8 cellular contexts compared by ENCODE assay signal in the genomic region with DNA sequence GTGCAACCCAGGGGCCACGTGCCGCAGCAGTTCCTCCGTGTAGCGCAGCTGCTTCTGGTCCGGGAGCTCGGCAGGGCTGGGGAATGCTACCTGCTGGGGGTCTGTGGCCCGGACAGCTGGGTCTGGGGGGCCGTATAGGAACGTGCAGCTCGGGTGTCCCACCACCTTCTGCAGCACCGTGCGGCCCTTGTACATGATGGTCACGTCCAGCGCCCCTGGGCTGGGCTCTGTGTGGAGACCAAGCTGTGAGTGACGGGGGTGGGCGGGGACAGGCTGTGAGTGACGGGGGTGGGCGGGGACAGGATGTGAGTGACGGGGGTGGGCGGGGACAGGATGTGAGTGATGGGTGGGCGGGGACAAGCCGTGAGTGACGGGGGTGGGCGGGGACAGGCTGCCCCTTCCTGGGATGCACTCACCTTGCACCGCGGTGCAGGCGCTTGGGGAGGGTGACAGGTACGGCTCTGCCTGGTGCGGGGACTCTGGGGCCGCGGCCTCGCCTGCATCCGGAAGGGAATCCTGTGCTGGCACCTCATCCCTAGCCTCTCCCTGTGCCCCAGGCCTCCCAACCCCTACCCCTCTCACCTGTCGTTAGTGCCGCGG. TPM values are rescaled to one million over a fixed set of nuclear protein-coding genes. Genes with fewer than 3 reads are reported as not detected.
A peak's percentile ranks its signal among the peaks of the same experiment; 100 is the strongest.
DNase-seq lines count a peak whose midpoint lies in the region; ATAC-seq, FAIRE-seq and TF ChIP-seq lines count a peak whose summit lies in the region.

No MANE protein-coding gene starts in this region.

- peaks cover 25% of the 10 kb centered on the region for H3K36me3 Mint-ChIP-seq in T-helper 1 cell treated with Interleukin-12 subunit alpha and Interleukin-12 subunit beta and Interleukin-4 antibody, amounts not matched to agents 30 μg/mL and 1 μg/mL, for 36 hours (ENCODE audit: low read depth)

- H3K79me2 ChIP-seq in keratinocyte (ENCODE audit: control insufficient read depth, insufficient read depth, low read length) (peaks cover 2% of the 10 kb centered on the region), MM.1S (ENCODE audit: low read length) (peaks cover 11% of the 10 kb centered on the region; the same call in 1 of the 2 replicates)

- in situ Hi-C loops in ACHN (cut with HindIII; ENCODE audit: low pct_ligation_motif_present, low pct_unique_long_range_greater_than_20kb, low sequenced_read_pairs), result no loop called here

- no peaks in the 10 kb centered on the region for H3K9me1 ChIP-seq in keratinocyte (ENCODE audit: control insufficient read depth, extremely low read depth, insufficient read depth, low read length)

- peak overlapping the region; percentile 78 for H3K27ac Mint-ChIP-seq in T-helper 1 cell treated with Interleukin-12 subunit alpha and Interleukin-12 subunit beta and Interleukin-4 antibody, amounts not matched to agents 30 μg/mL and 1 μg/mL, for 36 hours

- H3K4me1 Mint-ChIP-seq in T-helper 1 cell treated with Interleukin-12 subunit alpha and Interleukin-12 subunit beta and Interleukin-4 antibody, amounts not matched to agents 30 μg/mL and 1 μg/mL, for 36 hours (ENCODE audit: low read depth), result peaks cover 13% of the 10 kb centered on the region

- H3K4me3 ChIP-seq in adipocyte (ENCODE audit: low read length), result no peak overlapping the region
- peak overlapping the region; percentile 5 to 81 (median 49) for H3K4me3 ChIP-seq in keratinocyte (ENCODE audit: control insufficient read depth in 2 of 3, extremely low read depth in 1 of 3, insufficient read depth in 2 of 3, low read depth in 1 of 3, low read length in 3 of 3)
- H3K4me3 ChIP-seq in MM.1S (ENCODE audit: low read length), result no peak overlapping the region

- H4K20me1 ChIP-seq in keratinocyte (ENCODE audit: control insufficient read depth, extremely low read depth, insufficient read depth, low read length) (peaks cover 15% of the 10 kb centered on the region), MM.1S (ENCODE audit: insufficient read depth, low read length) (no peaks in the 10 kb centered on the region)

- ATAC-seq in HG03045 (IDR thresholded peaks at IDR 0.05; ENCODE audit: unreplicated experiment), result no peak

- DNase-seq in ACHN, result peak; percentile 56
- DNase-seq in HPDE6-E6E7 (ENCODE audit: extremely low spot score), result peak; percentile 50
- peak; percentile 46 for DNase-seq in adipocyte (ENCODE audit: low read depth)
- DNase-seq in keratinocyte (ENCODE audit: low read depth, low spot score), result peak; percentile 67
- peak; percentile 68 to 93 (median 70) for DNase-seq in stimulated activated CD4-positive, alpha-beta T cell treated with anti-CD3 and anti-CD28 coated beads, TNF-alpha, amount 100 ng/mL, for 48 hours (ENCODE audit: low read depth in 3 of 3)
- DNase-seq in MM.1S, result no peak

- H3K9ac ChIP-seq in adipocyte (ENCODE audit: low read length) (no peak overlapping the region), keratinocyte (ENCODE audit: control insufficient read depth, extremely low read depth, insufficient read depth, low read length) (no peak overlapping the region), MM.1S (ENCODE audit: low read length) (no peak overlapping the region)

- no peaks in the 10 kb centered on the region for H3K9me2 ChIP-seq in MM.1S (replicated peaks; ENCODE audit: insufficient read depth, low read length)

- H3K4me2 ChIP-seq in keratinocyte (ENCODE audit: control insufficient read depth, extremely low read depth, insufficient read depth, low read depth, low read length) (peak overlapping the region; percentile 90), MM.1S (ENCODE audit: low read depth, low read length) (no peak overlapping the region)

- H3K9me3 Mint-ChIP-seq in T-helper 1 cell treated with Interleukin-12 subunit alpha and Interleukin-12 subunit beta and Interleukin-4 antibody, amounts not matched to agents 30 μg/mL and 1 μg/mL, for 36 hours, result no peaks in the 10 kb centered on the region

- H3K36me3 ChIP-seq in adipocyte (ENCODE audit: control insufficient read depth, insufficient read depth, low read length, severe bottlenecking) (peaks cover 47% of the 10 kb centered on the region), keratinocyte (ENCODE audit: control insufficient read depth in 2 of 2, extremely low read depth in 1 of 2, insufficient read depth in 2 of 2, low read length in 2 of 2) (peaks cover 28 to 35% of the 10 kb centered on the region in 2 experiments), MM.1S (replicated peaks; ENCODE audit: insufficient read depth, low read length) (no peaks in the 10 kb centered on the region; the same call in 1 of the 2 replicates)

- H3K27me3 ChIP-seq in adipocyte (replicated peaks; ENCODE audit: control insufficient read depth, insufficient read depth, low read length) (no peaks in the 10 kb centered on the region), keratinocyte (ENCODE audit: control insufficient read depth, extremely low read depth, insufficient read depth, low read length) (no peaks in the 10 kb centered on the region), MM.1S (replicated peaks; ENCODE audit: insufficient read depth, low read length) (no peaks in the 10 kb centered on the region)

- TF ChIP-seq CTCF in keratinocyte (optimal IDR thresholded peaks at IDR 0.05 in 1 of 3, IDR thresholded peaks at IDR 0.05 in 1 of 3, conservative IDR thresholded peaks at IDR 0.05 in 1 of 3; ENCODE audit: extremely low read depth in 1 of 3, insufficient read depth in 2 of 3, low read length in 3 of 3) (no peak), MM.1S (IDR thresholded peaks at IDR 0.05; ENCODE audit: low read length) (no peak)

- H3K4me3 Mint-ChIP-seq in T-helper 1 cell treated with Interleukin-12 subunit alpha and Interleukin-12 subunit beta and Interleukin-4 antibody, amounts not matched to agents 30 μg/mL and 1 μg/mL, for 36 hours, result peak overlapping the region; percentile 50

- peak overlapping the region; percentile 36 for H3K27ac ChIP-seq in keratinocyte (ENCODE audit: control insufficient read depth, insufficient read depth, low read length)
- no peak overlapping the region for H3K27ac ChIP-seq in MM.1S (ENCODE audit: low read length)

- FAIRE-seq in keratinocyte (lab: Jason Lieb, UNC), result no peak

- dilution Hi-C loops in keratinocyte (cut with MboI; ENCODE audit: extremely low pct_ligation_motif_present, low sequenced_read_pairs), result no loop called here

- no peaks in the 10 kb centered on the region for H3K27me3 Mint-ChIP-seq in T-helper 1 cell treated with Interleukin-12 subunit alpha and Interleukin-12 subunit beta and Interleukin-4 antibody, amounts not matched to agents 30 μg/mL and 1 μg/mL, for 36 hours (ENCODE audit: low read depth)

- H2AFZ ChIP-seq in keratinocyte (ENCODE audit: control insufficient read depth, low read length) (no peak overlapping the region), MM.1S (ENCODE audit: low read length) (no peak overlapping the region)

- H3K9me3 ChIP-seq in adipocyte (ENCODE audit: control insufficient read depth, low read length), result no peaks in the 10 kb centered on the region
- H3K9me3 ChIP-seq in keratinocyte (ENCODE audit: control insufficient read depth, low read depth, low read length), result no peaks in the 10 kb centered on the region
- no peaks in the 10 kb centered on the region for H3K9me3 ChIP-seq in MM.1S (replicated peaks; ENCODE audit: insufficient read depth, low read length)

- peaks cover 11% of the 10 kb centered on the region for H3F3A ChIP-seq in MM.1S (ENCODE audit: insufficient read depth, low read length)

- H3K4me1 ChIP-seq in adipocyte (ENCODE audit: control insufficient read depth, insufficient read depth, low read length), result peaks cover 11% of the 10 kb centered on the region
- peaks cover 25% of the 10 kb centered on the region for H3K4me1 ChIP-seq in keratinocyte (ENCODE audit: control insufficient read depth, extremely low read depth, insufficient read depth, low read length)
- H3K4me1 ChIP-seq in MM.1S (ENCODE audit: low read length), result peaks cover 13% of the 10 kb centered on the region; the same call in 1 of the 2 replicates

RNA-seq across cellular contexts. Expression of gene IRF7, which starts 2.3 kb away (rescaled TPM):
- polyA plus RNA-seq in keratinocyte, result 7.1 to 10.9 TPM (median 9.5 TPM) in 3 replicates
- 1.7 TPM for polyA plus RNA-seq in keratinocyte (2011; ENCODE audit: low read depth)
- 2.3 and 8.0 TPM in 2 replicates for polyA plus RNA-seq in keratinocyte (2011; cell fraction: cytosol; rRNA removed)
- 8.6 and 13.2 TPM in 2 replicates for polyA plus RNA-seq in keratinocyte (2011; cell fraction: nucleus; rRNA removed)
- polyA plus RNA-seq in keratinocyte (2012; ENCODE audit: low replicate concordance), result 7.1 and 18.0 TPM in 2 replicates
- 5.1 to 18.7 TPM (median 6.4 TPM) in 3 replicates for polyA minus RNA-seq in keratinocyte
- 19.0 TPM for polyA minus RNA-seq in keratinocyte (2011; cell fraction: cytosol; rRNA and poly(A)+ RNA removed)
- 5.8 and 11.1 TPM in 2 replicates for polyA minus RNA-seq in keratinocyte (2011; cell fraction: nucleus; rRNA and poly(A)+ RNA removed)

RNA-seq across cellular contexts. Expression of gene CDHR5, which starts 11.3 kb away (rescaled TPM):
- polyA plus RNA-seq in keratinocyte, result not detected in 3 replicates
- not detected for polyA plus RNA-seq in keratinocyte (2011; ENCODE audit: low read depth)
- polyA plus RNA-seq in keratinocyte (2011; cell fraction: cytosol; rRNA removed), result not detected in 2 replicates
- not detected in 2 replicates for polyA plus RNA-seq in keratinocyte (2011; cell fraction: nucleus; rRNA removed)
- polyA plus RNA-seq in keratinocyte (2012; ENCODE audit: low replicate concordance), result 0.08 TPM in 1 of 2 replicates, not detected in the other
- not detected in 3 replicates for polyA minus RNA-seq in keratinocyte
- not detected for polyA minus RNA-seq in keratinocyte (2011; cell fraction: cytosol; rRNA and poly(A)+ RNA removed)
- polyA minus RNA-seq in keratinocyte (2011; cell fraction: nucleus; rRNA and poly(A)+ RNA removed), result not detected in 2 replicates

RNA-seq across cellular contexts. Expression of gene SCT, which starts 13.5 kb away (rescaled TPM):
- not detected in 3 replicates for polyA plus RNA-seq in keratinocyte
- not detected for polyA plus RNA-seq in keratinocyte (2011; ENCODE audit: low read depth)
- polyA plus RNA-seq in keratinocyte (2011; cell fraction: cytosol; rRNA removed), result not detected in 2 replicates
- polyA plus RNA-seq in keratinocyte (2011; cell fraction: nucleus; rRNA removed), result not detected in 2 replicates
- polyA plus RNA-seq in keratinocyte (2012; ENCODE audit: low replicate concordance), result not detected in 2 replicates
- not detected in 3 replicates for polyA minus RNA-seq in keratinocyte
- not detected for polyA minus RNA-seq in keratinocyte (2011; cell fraction: cytosol; rRNA and poly(A)+ RNA removed)
- not detected in 2 replicates for polyA minus RNA-seq in keratinocyte (2011; cell fraction: nucleus; rRNA and poly(A)+ RNA removed)

RNA-seq across cellular contexts. Expression of gene DRD4, which starts 23.6 kb away (rescaled TPM):
- not detected in 3 replicates for polyA plus RNA-seq in keratinocyte
- 0.39 TPM for polyA plus RNA-seq in keratinocyte (2011; ENCODE audit: low read depth)
- not detected in 2 replicates for polyA plus RNA-seq in keratinocyte (2011; cell fraction: cytosol; rRNA removed)
- polyA plus RNA-seq in keratinocyte (2011; cell fraction: nucleus; rRNA removed), result 0.09 TPM in 1 of 2 replicates, not detected in the other
- polyA plus RNA-seq in keratinocyte (2012; ENCODE audit: low replicate concordance), result 0.10 and 0.20 TPM in 2 replicates
- polyA minus RNA-seq in keratinocyte, result not detected in 3 replicates
- not detected for polyA minus RNA-seq in keratinocyte (2011; cell fraction: cytosol; rRNA and poly(A)+ RNA removed)
- not detected in 2 replicates for polyA minus RNA-seq in keratinocyte (2011; cell fraction: nucleus; rRNA and poly(A)+ RNA removed)

RNA-seq across cellular contexts. Expression of gene PHRF1, which starts 37.2 kb away (rescaled TPM):
- 10.7 to 15.2 TPM (median 13.7 TPM) in 3 replicates for polyA plus RNA-seq in keratinocyte
- 8.8 TPM for polyA plus RNA-seq in keratinocyte (2011; ENCODE audit: low read depth)
- polyA plus RNA-seq in keratinocyte (2011; cell fraction: cytosol; rRNA removed), result 5.8 and 13.6 TPM in 2 replicates
- 27.9 and 36.6 TPM in 2 replicates for polyA plus RNA-seq in keratinocyte (2011; cell fraction: nucleus; rRNA removed)
- 10.3 and 23.2 TPM in 2 replicates for polyA plus RNA-seq in keratinocyte (2012; ENCODE audit: low replicate concordance)
- polyA minus RNA-seq in keratinocyte, result 10.0 to 29.1 TPM (median 12.6 TPM) in 3 replicates
- polyA minus RNA-seq in keratinocyte (2011; cell fraction: cytosol; rRNA and poly(A)+ RNA removed), result 18.0 TPM
- polyA minus RNA-seq in keratinocyte (2011; cell fraction: nucleus; rRNA and poly(A)+ RNA removed), result 32.3 and 38.0 TPM in 2 replicates

Comparison
In these comparisons a context has a peak if more than half of its experiments do, and no peak if none do; other contexts are left out.
1. H3K4me3 ChIP-seq: peak in keratinocyte (3 of 3); none in adipocyte (single experiment) and MM.1S (single experiment).